Comparison of ENCODE assay signal across 14 cellular contexts in the genomic region with DNA sequence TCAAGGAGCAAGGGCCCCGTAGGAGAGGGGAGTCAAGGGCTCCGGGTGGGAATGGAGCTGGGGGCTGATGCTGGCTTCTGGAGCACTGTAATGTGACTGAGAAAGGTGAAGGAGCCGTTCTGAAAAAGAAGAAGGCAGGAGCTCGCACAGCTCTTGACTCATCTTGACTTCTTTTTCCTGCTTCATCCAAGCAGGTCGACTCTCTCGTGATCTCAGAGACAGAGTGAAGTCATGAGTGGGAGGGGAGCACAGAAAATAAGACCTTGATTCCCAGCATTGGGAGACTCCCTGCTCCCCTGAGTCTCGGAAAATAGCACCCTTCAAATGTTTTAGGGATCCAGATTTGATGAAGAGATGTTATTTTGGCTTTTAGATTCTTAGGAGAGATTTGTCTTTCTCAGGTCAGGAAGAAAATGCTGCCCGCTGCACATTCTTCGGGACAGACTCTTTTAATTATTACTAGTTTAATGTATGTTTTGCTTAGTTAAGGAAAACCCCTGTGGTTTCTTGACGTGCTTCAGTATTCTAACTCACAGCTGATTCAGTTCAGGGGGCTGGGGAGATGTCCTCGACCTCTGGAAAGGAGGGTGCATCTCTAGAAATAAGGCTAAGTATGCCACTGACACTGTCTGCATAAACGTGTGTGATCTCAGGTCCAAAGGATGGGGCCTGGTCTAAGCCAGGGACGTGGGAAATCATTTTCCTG. TPM values are rescaled to one million over a fixed set of nuclear protein-coding genes. Genes with fewer than 3 reads are reported as not detected.
DNase-seq lines count a peak whose midpoint lies in the region; ATAC-seq and TF ChIP-seq lines count a peak whose summit lies in the region.
"Had no signal": no experiment of that assay in that cellular context is flagged by ENCODE, and none has a peak within 500 bp of the region (broad histone marks: within the 10 kb centered on the region; RNA-seq: fewer than 3 reads in every experiment).

No MANE protein-coding gene starts in this region.

- peaks cover 88% of the 10 kb centered on the region for H3K36me3 ChIP-seq in RWPE2 (ENCODE audit: low read depth)
- H3K36me3 ChIP-seq in esophagus muscularis mucosa = no peaks in the 10 kb centered on the region
- H3K36me3 ChIP-seq in prostate gland = no peaks in the 10 kb centered on the region
- H3K36me3 ChIP-seq: cardiac muscle cell had no signal

- H3K4me3 ChIP-seq in RWPE2 (ENCODE audit: severe bottlenecking) (no peak overlapping the region), esophagus muscularis mucosa (no peak overlapping the region), prostate gland (no peak overlapping the region)
- H3K4me3 ChIP-seq: cardiac muscle cell, SK-N-MC had no signal

- intact Hi-C loops in esophagus muscularis mucosa (cut with DNase I) (no loop called here), prostate gland (cut with DNase I) (loop anchor here (10.0 kb wide), 1 partner anchor 202 kb away; no protein-coding TSS in a partner anchor)

- H3K27me3 ChIP-seq in RWPE2 (ENCODE audit: insufficient read depth, poor library complexity, severe bottlenecking) = no peaks in the 10 kb centered on the region
- no peaks in the 10 kb centered on the region for H3K27me3 ChIP-seq in esophagus muscularis mucosa
- no peaks in the 10 kb centered on the region for H3K27me3 ChIP-seq in prostate gland (replicated peaks; ENCODE audit: insufficient read depth)
- H3K27me3 ChIP-seq: cardiac muscle cell had no signal

- H3K4me1 ChIP-seq in RWPE2 (ENCODE audit: insufficient read depth, poor library complexity, severe bottlenecking) (peaks cover 93% of the 10 kb centered on the region), esophagus muscularis mucosa (peaks cover 42 to 98% (median 95%) of the 10 kb centered on the region in 4 donors), prostate gland (replicated peaks) (peaks cover 5% of the 10 kb centered on the region)

- TF ChIP-seq EP300 in esophagus muscularis mucosa (IDR thresholded peaks at IDR 0.05) = no peak

- TF ChIP-seq POLR2A in esophagus muscularis mucosa (IDR thresholded peaks at IDR 0.05; ENCODE audit: low read depth) = no peak
- no peak for TF ChIP-seq POLR2A in prostate gland (IDR thresholded peaks at IDR 0.05)

- no peak for TF ChIP-seq CTCF in C4-2B (conservative IDR thresholded peaks at IDR 0.05)
- no peak for TF ChIP-seq CTCF in RWPE2 (IDR thresholded peaks at IDR 0.05; ENCODE audit: poor library complexity, severe bottlenecking)
- no peak for TF ChIP-seq CTCF in esophagus muscularis mucosa (IDR thresholded peaks at IDR 0.05)
- no peak for TF ChIP-seq CTCF in prostate gland (IDR thresholded peaks at IDR 0.05)

- WGBS in esophagus muscularis mucosa = 72% methylated on average over 11 of the region's 13 CpGs
- WGBS in prostate gland = 71% methylated on average over 13 of the region's 13 CpGs

- DNase-seq in RWPE2 (ENCODE audit: low spot score) (no peak), esophagus muscularis mucosa (ENCODE audit: extremely low spot score) (no peak), prostate gland (ENCODE audit: low spot score) (no peak), SHP77 treated with DMSO at 0.1 percent for 48 hours (lab: John Stamatoyannopoulos, UW) (no peak)
- DNase-seq in activated effector memory CD4-positive, alpha-beta T cell treated with Interleukin-2 at 50 U/mL for 16 hours = no peak
- DNase-seq: activated CD8-positive, alpha-beta T cell treated with anti-CD3 and anti-CD28 coated beads, Interleukin-2, amount 10 ng/mL, durations not matched to agents 7 days and 5 days; DMS 273 treated with DMSO at 0.1 percent for 48 hours; endodermal cell; NCI-H2029 treated with DMSO at 0.1 percent for 48 hours had no signal

- ATAC-seq in RWPE2 (ENCODE audit: low read depth) (no peak), HG03457 (IDR thresholded peaks at IDR 0.05; ENCODE audit: unreplicated experiment) (no peak), HG02884 (IDR thresholded peaks at IDR 0.05; ENCODE audit: unreplicated experiment) (no peak)
- ATAC-seq: activated CD8-positive, alpha-beta T cell treated with anti-CD3 and anti-CD28 coated beads, Interleukin-2, amount 10 ng/mL, durations not matched to agents 7 days and 5 days had no signal

- H3K9me3 ChIP-seq in RWPE2 (ENCODE audit: severe bottlenecking) (no peaks in the 10 kb centered on the region), esophagus muscularis mucosa (no peaks in the 10 kb centered on the region), prostate gland (no peaks in the 10 kb centered on the region)

- peak overlapping the region; percentile 22; the same call in 1 of the 2 replicates for H3K27ac ChIP-seq in C4-2B
- peak overlapping the region; percentile 96 for H3K27ac ChIP-seq in RWPE2 (ENCODE audit: poor library complexity, severe bottlenecking)
- peak overlapping the region; percentile 76 to 87 (median 80) for H3K27ac ChIP-seq in esophagus muscularis mucosa (replicated peaks in 1 of 4)
- peak overlapping the region; percentile 63 to 72 for H3K27ac ChIP-seq in prostate gland
- H3K27ac ChIP-seq: cardiac muscle cell, SK-N-MC had no signal

RNA-seq across cellular contexts. Expression of a gene that starts 34.1 kb away (rescaled TPM):
- 100 to 1,000 TPM in 2 of 4 donors, 10 to 100 TPM in 2; 79.3 to 125 (median 110) TPM for total RNA-seq in esophagus muscularis mucosa
- 100 to 1,000 TPM in 1 of 2 donors, 10 to 100 TPM in 1; 78.3 to 112 TPM for total RNA-seq in prostate gland
- total RNA-seq: activated CD8-positive, alpha-beta T cell treated with anti-CD3 and anti-CD28 coated beads, Interleukin-2, amount 10 ng/mL, durations not matched to agents 7 days and 5 days had no signal

Comparison
In these comparisons a context has a peak if more than half of its experiments do, and no peak if none do; other contexts are left out.
1. H3K27ac ChIP-seq: peak in every context shown above with its lines; median percentile 96 in RWPE2; 80 in esophagus muscularis mucosa; 68 in prostate gland; 22 in C4-2B.